In genomic region chr6:117138920-117139319, GRCh38 we compare ENCODE assay signal across 15 cellular contexts.
DNase-seq lines count a peak whose midpoint lies in the region; ATAC-seq and TF ChIP-seq lines count a peak whose summit lies in the region.
"Had no signal": no experiment of that assay in that cellular context is flagged by ENCODE, and none has a peak within 500 bp of the region (broad histone marks: within the 10 kb centered on the region; RNA-seq: fewer than 3 reads in every experiment).

No MANE protein-coding gene starts in this region.

- H2AFZ ChIP-seq in mammary epithelial cell (ENCODE audit: low read depth, low read length) = no peak overlapping the region
- H2AFZ ChIP-seq: PC-9 had no signal

- no peak for TF ChIP-seq CTCF in MCF 10A (IDR thresholded peaks at IDR 0.05; ENCODE audit: unreplicated experiment)
- TF ChIP-seq CTCF in mammary epithelial cell (conservative IDR thresholded peaks at IDR 0.05 in 1 of 2, IDR thresholded peaks at IDR 0.05 in 1 of 2; ENCODE audit: extremely low read depth in 1 of 2, insufficient read depth in 1 of 2, low read depth in 1 of 2, low read length in 2 of 2) = no peak
- TF ChIP-seq CTCF in mucosa of descending colon (IDR thresholded peaks at IDR 0.05) = no peak
- no peak for TF ChIP-seq CTCF in testis (IDR thresholded peaks at IDR 0.05)
- no peak for TF ChIP-seq CTCF in chondrocyte (IDR thresholded peaks at IDR 0.05)

- peak; percentile 76 for ATAC-seq in Right ventricle myocardium superior (ENCODE audit: poor library complexity)
- peak; percentile 60 for ATAC-seq in mucosa of descending colon
- ATAC-seq: CD8-positive, alpha-beta T cell had no signal

- no peak overlapping the region for H3K4me2 ChIP-seq in mammary epithelial cell (ENCODE audit: insufficient read depth, low read depth, low read length)
- H3K4me2 ChIP-seq: PC-9 had no signal

- H3K4me3 ChIP-seq in mammary epithelial cell (replicated peaks in 1 of 3; ENCODE audit: insufficient read depth in 1 of 3, low read depth in 2 of 3, low read length in 3 of 3) (no peak overlapping the region), mucosa of descending colon (no peak overlapping the region), testis (no peak overlapping the region)
- H3K4me3 ChIP-seq: PC-9 had no signal

- H3K9me3 ChIP-seq in mammary epithelial cell (replicated peaks; ENCODE audit: insufficient read depth, low read length) (no peaks in the 10 kb centered on the region), mucosa of descending colon (no peaks in the 10 kb centered on the region), testis (no peaks in the 10 kb centered on the region)

- CTCF ChIA-PET in MCF 10A (lab: Yijun Ruan, JAX) = interaction anchor here (0.6 kb wide), 1 partner anchor 120 kb away, joined by 3 read pairs; no protein-coding TSS in a partner anchor
- CTCF ChIA-PET in mammary epithelial cell (lab: Charles Lee; ENCODE audit: low non-redundant PET) = no interaction called here

- peaks cover 2% of the 10 kb centered on the region for H3K27me3 ChIP-seq in mammary epithelial cell (ENCODE audit: insufficient read depth, low read length)
- H3K27me3 ChIP-seq in testis = no peaks in the 10 kb centered on the region

- BruUV-seq in MCF 10A (replicated peaks; lab: Mats Ljungman, UMichigan) (no TSS peak), mammary epithelial cell (replicated peaks; lab: Mats Ljungman, UMichigan) (no TSS peak)

- dilution Hi-C loops in mammary epithelial cell (cut with HindIII; ENCODE audit: low sequenced_read_pairs) = no loop called here

- no peaks in the 10 kb centered on the region for H3K27me3 Mint-ChIP-seq in MCF 10A (ENCODE audit: insufficient read depth, unreplicated experiment)
- peaks cover 2% of the 10 kb centered on the region for H3K27me3 Mint-ChIP-seq in chondrocyte (ENCODE audit: low read depth)

- H3K36me3 ChIP-seq in mammary epithelial cell (ENCODE audit: insufficient read depth, low read length) (no peaks in the 10 kb centered on the region), mucosa of descending colon (ENCODE audit: low read depth) (no peaks in the 10 kb centered on the region), testis (ENCODE audit: low read depth, missing control alignments) (no peaks in the 10 kb centered on the region)

- TF ChIP-seq POLR2A in testis (IDR thresholded peaks at IDR 0.05) = no peak

- DNase-seq in MCF 10A (ENCODE audit: unreplicated experiment) (peak; percentile 35), mammary epithelial cell (no peak), Right ventricle myocardium superior (no peak), mucosa of descending colon (peak in 1 of 3 donors; percentile 23), testis (peak; percentile 31), NCI-H146 treated with DMSO at 0.1 percent for 48 hours (lab: John Stamatoyannopoulos, UW; ENCODE audit: unreplicated experiment) (no peak), chondrocyte (ENCODE audit: low spot score) (no peak), cerebellar cortex (ENCODE audit: low spot score) (no peak)
- DNase-seq: CD8-positive, alpha-beta T cell; GF-D8; H7; NCI-H1436 treated with DMSO at 0.1 percent for 48 hours; NCI-H774; PC-9 had no signal

- no peak overlapping the region for H3K9ac ChIP-seq in mammary epithelial cell (ENCODE audit: insufficient read depth, low read length)

- H3K27ac ChIP-seq in mammary epithelial cell (ENCODE audit: insufficient read depth, low read depth, low read length) = no peak overlapping the region
- no peak overlapping the region for H3K27ac ChIP-seq in testis
- H3K27ac ChIP-seq: 22Rv1, PC-9 had no signal

- H3K4me3 Mint-ChIP-seq in MCF 10A (ENCODE audit: unreplicated experiment) = no peak overlapping the region
- no peak overlapping the region for H3K4me3 Mint-ChIP-seq in chondrocyte (ENCODE audit: unreplicated experiment)
- H3K4me3 Mint-ChIP-seq: CD8-positive, alpha-beta T cell had no signal

- H3K4me1 ChIP-seq in mammary epithelial cell (ENCODE audit: insufficient read depth, low read length) = no peaks in the 10 kb centered on the region
- no peaks in the 10 kb centered on the region for H3K4me1 ChIP-seq in mucosa of descending colon (ENCODE audit: low read depth)
- no peaks in the 10 kb centered on the region for H3K4me1 ChIP-seq in testis

- POLR2A ChIA-PET in MCF 10A (lab: Yijun Ruan, JAX) = no interaction called here

- H3K4me1 Mint-ChIP-seq in MCF 10A (ENCODE audit: insufficient read depth, unreplicated experiment) = no peaks in the 10 kb centered on the region
- H3K4me1 Mint-ChIP-seq in chondrocyte (ENCODE audit: low read depth) = no peaks in the 10 kb centered on the region

- H3K27ac Mint-ChIP-seq in MCF 10A (ENCODE audit: low read depth, unreplicated experiment) (no peak overlapping the region), chondrocyte (ENCODE audit: unreplicated experiment) (no peak overlapping the region)
- H3K27ac Mint-ChIP-seq: CD8-positive, alpha-beta T cell had no signal

- no peaks in the 10 kb centered on the region for H3K36me3 Mint-ChIP-seq in MCF 10A (ENCODE audit: insufficient read depth, unreplicated experiment)
- H3K36me3 Mint-ChIP-seq in chondrocyte (ENCODE audit: low read depth) = no peaks in the 10 kb centered on the region
- H3K36me3 Mint-ChIP-seq: CD8-positive, alpha-beta T cell had no signal

- intact Hi-C loops in MCF 10A (cut with micrococcal nuclease) = no loop called here
- intact Hi-C loops in mammary epithelial cell (cut with micrococcal nuclease) = no loop called here
- intact Hi-C loops in Right ventricle myocardium superior (cut with DNase I) = no loop called here
- intact Hi-C loops in mucosa of descending colon (cut with DNase I, micrococcal nuclease) = no loop called here
- intact Hi-C loops in testis (cut with DNase I; ENCODE audit: low total_unique reads) = no loop called here

- H3K9me3 Mint-ChIP-seq in MCF 10A (ENCODE audit: unreplicated experiment) (no peaks in the 10 kb centered on the region), chondrocyte (ENCODE audit: low read depth) (peaks cover 2% of the 10 kb centered on the region)
- H3K9me3 Mint-ChIP-seq: CD8-positive, alpha-beta T cell had no signal

- H4K20me1 ChIP-seq in mammary epithelial cell (ENCODE audit: insufficient read depth, low read length) = no peaks in the 10 kb centered on the region

- no peaks in the 10 kb centered on the region for H3K79me2 ChIP-seq in mammary epithelial cell (ENCODE audit: insufficient read depth, low read length)

- in situ Hi-C loops in mammary epithelial cell (cut with MboI; ENCODE audit: low sequenced_read_pairs in 2 of 2) = no loop called here

Comparison
In these comparisons a context has a peak if more than half of its experiments do, and no peak if none do; other contexts are left out.
1. DNase-seq: peak in MCF 10A (single experiment) and testis (single experiment); none in mammary epithelial cell (single experiment), Right ventricle myocardium superior (single experiment), NCI-H146 treated with DMSO at 0.1 percent for 48 hours (single experiment), chondrocyte (single experiment) and cerebellar cortex (single experiment).